Comparison of ENCODE assay signal across 27 cellular contexts in the genomic region with DNA sequence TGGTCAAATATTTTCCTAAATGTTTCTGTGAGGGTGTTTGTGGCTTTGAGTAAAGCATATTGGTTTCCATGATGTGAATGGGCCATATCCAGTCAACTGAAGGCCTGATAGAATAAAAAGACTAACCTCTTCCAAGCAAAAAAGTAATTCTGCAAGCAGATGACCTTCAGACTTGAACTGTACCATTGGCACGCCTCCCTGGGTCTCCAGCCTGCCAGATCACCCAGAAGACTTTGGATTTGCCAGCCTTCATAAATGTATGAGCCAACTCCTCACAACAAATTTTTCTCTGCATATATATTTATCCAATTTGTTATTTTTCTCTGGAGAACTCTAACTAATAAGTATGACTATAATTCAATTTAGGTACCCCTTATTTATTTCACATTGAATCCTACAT.
"Had no signal": no experiment of that assay in that cellular context is flagged by ENCODE, and none has a peak within 500 bp of the region (broad histone marks: within the 10 kb centered on the region; RNA-seq: fewer than 3 reads in every experiment).

No MANE protein-coding gene starts in this region.

- H3K36me3 ChIP-seq: breast epithelium, cardiac muscle cell, WERI-Rb-1 had no signal

- ATAC-seq: activated CD4-positive, CD25-positive, alpha-beta regulatory T cell treated with anti-CD3 and anti-CD28 coated beads, Interleukin-2, amount 50 U/mL, for 24 hours; activated CD8-positive, alpha-beta T cell treated with anti-CD3 and anti-CD28 coated beads for 36 hours; activated T-cell treated with anti-CD3 and anti-CD28 coated beads, Interleukin-2, amount 50 U/mL, for 4 hours; activated T-helper 17 cell treated with anti-CD3 and anti-CD28 coated beads, Interleukin-2, amount 50 U/mL, for 72 hours; esophagus mucosa; T-helper 17 cell had no signal

- H3K4me3 ChIP-seq: breast epithelium, cardiac muscle cell, coronary artery, dorsolateral prefrontal cortex had no signal

- H3K27ac ChIP-seq: breast epithelium, cardiac muscle cell, coronary artery, dorsolateral prefrontal cortex, WERI-Rb-1 had no signal

- H3K27me3 ChIP-seq: breast epithelium, cardiac muscle cell had no signal

- DNase-seq: activated B cell treated with CpG ODN at 0.5 μM for 24 hours; activated CD4-positive, alpha-beta T cell treated with anti-CD3 and anti-CD28 coated beads for 48 hours; activated CD4-positive, alpha-beta T cell treated with anti-CD3 and anti-CD28 coated beads, Interleukin-2, amount 50 U/mL, for 1 hour; activated CD4-positive, alpha-beta T cell treated with anti-CD3 and anti-CD28 coated beads, Interleukin-2, amount 50 U/mL, for 48 hours; activated CD8-positive, alpha-beta memory T cell treated with anti-CD3 and anti-CD28 coated beads for 24 hours; activated CD8-positive, alpha-beta T cell treated with anti-CD3 and anti-CD28 coated beads for 36 hours; activated effector memory CD4-positive, alpha-beta T cell treated with Interleukin-2 at 50 U/mL for 16 hours; activated gamma-delta T cell treated with Interleukin-2 at 50 U/mL for 16 hours; activated naive CD4-positive, alpha-beta T cell treated with anti-CD3 and anti-CD28 coated beads, Interleukin-2, amount 50 U/mL, for 16 hours; activated naive CD4-positive, alpha-beta T cell treated with Interleukin-2 at 50 U/mL for 16 hours; activated T-cell treated with anti-CD3 and anti-CD28 coated beads, Interleukin-2, amount 50 U/mL, for 4 hours; amygdala; aorta; dorsolateral prefrontal cortex; effector memory CD4-positive, alpha-beta T cell; endodermal cell; foreskin fibroblast; T-helper 1 cell; T-helper 17 cell; T1000; WERI-Rb-1 had no signal

- H3K4me1 ChIP-seq: breast epithelium had no signal
